In the genomic region with DNA sequence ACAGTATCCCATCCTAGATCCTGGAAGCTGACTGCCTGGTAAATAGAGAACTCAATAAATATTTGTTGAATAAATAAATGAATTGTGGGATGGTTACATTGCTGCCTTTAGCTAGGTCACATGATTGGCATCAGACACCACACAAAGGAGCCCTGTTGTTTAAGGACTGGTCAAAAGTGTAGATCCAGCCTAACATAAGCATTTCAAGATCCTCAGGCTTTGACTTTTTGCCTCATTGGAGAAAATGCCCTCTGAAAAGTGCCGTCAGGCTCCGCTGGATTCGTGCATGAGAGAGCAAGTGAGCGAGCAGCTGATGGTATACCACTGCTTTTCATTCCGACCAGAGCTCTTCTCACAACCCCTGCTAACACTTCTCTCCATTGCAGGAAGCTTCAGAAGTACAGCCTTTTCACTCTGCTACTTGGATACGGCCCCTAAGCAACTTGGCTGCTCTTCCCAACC, we compare ENCODE assay signal across 8 cellular contexts. TPM values are rescaled to one million over a fixed set of nuclear protein-coding genes. Genes with fewer than 3 reads are reported as not detected.
DNase-seq lines count a peak whose midpoint lies in the region; ATAC-seq and TF ChIP-seq lines count a peak whose summit lies in the region.

No MANE protein-coding gene starts in this region.

- H3K4me3 ChIP-seq in fibroblast of villous mesenchyme (ENCODE audit: low read depth, low read length) = no peak overlapping the region

- DNase-seq in C1 segment of cervical spinal cord (lab: John Stamatoyannopoulos, UW) = peak in 13 of 14 donors; percentile 3 to 71 (median 50)
- peak; percentile 45 to 67 for DNase-seq in SHP77 (lab: John Stamatoyannopoulos, UW)
- peak; percentile 28 for DNase-seq in fibroblast of villous mesenchyme (ENCODE audit: low read depth)
- DNase-seq in progenitor cell of endocrine pancreas (ENCODE audit: low spot score, unreplicated experiment) = no peak
- DNase-seq in OCI-M1 (lab: John Stamatoyannopoulos, UW) = no peak
- DNase-seq in NCI-H446 treated with DMSO at 0.1 percent for 48 hours (lab: John Stamatoyannopoulos, UW) = no peak

- peak overlapping the region; percentile 99 for H3K4me3 Mint-ChIP-seq in progenitor cell of endocrine pancreas (ENCODE audit: low read depth)

- H3K4me1 Mint-ChIP-seq in progenitor cell of endocrine pancreas (ENCODE audit: low read depth) = peaks cover 28% of the 10 kb centered on the region

- H3K27me3 Mint-ChIP-seq in progenitor cell of endocrine pancreas = no peaks in the 10 kb centered on the region

- peak; percentile 38 for ATAC-seq in GM21576 (IDR thresholded peaks at IDR 0.05; ENCODE audit: unreplicated experiment)
- ATAC-seq in GM21360 (IDR thresholded peaks at IDR 0.05; ENCODE audit: unreplicated experiment) = no peak

- TF ChIP-seq CTCF in fibroblast of villous mesenchyme (IDR thresholded peaks at IDR 0.05; ENCODE audit: insufficient read depth, low read depth, low read length) = no peak
- no peak for TF ChIP-seq CTCF in progenitor cell of endocrine pancreas (IDR thresholded peaks at IDR 0.05; ENCODE audit: unreplicated experiment)

- H3K36me3 Mint-ChIP-seq in progenitor cell of endocrine pancreas (ENCODE audit: insufficient read depth) = peaks cover under 1% of the 10 kb centered on the region

- peak overlapping the region; percentile 98 for H3K27ac Mint-ChIP-seq in progenitor cell of endocrine pancreas

- H3K9me3 Mint-ChIP-seq in progenitor cell of endocrine pancreas (ENCODE audit: low read depth) = no peaks in the 10 kb centered on the region

RNA-seq across cellular contexts. Expression of a gene that starts 1.3 kb away (rescaled TPM):
- total RNA-seq in fibroblast of villous mesenchyme (23.8 and 41.0 TPM in 2 replicates), progenitor cell of endocrine pancreas (70.3 and 76.1 TPM in 2 replicates)

RNA-seq across cellular contexts. Expression of a gene that starts 31.6 kb away (rescaled TPM):
- total RNA-seq in fibroblast of villous mesenchyme (0.64 and 1.3 TPM in 2 replicates), progenitor cell of endocrine pancreas (4.5 and 5.9 TPM in 2 replicates)

RNA-seq across cellular contexts. Expression of a gene that starts 55.5 kb away (rescaled TPM):
- total RNA-seq in fibroblast of villous mesenchyme (17.4 and 21.6 TPM in 2 replicates), progenitor cell of endocrine pancreas (27.1 and 34.5 TPM in 2 replicates)

Comparison
In these comparisons a context has a peak if more than half of its experiments do, and no peak if none do; other contexts are left out.
1. DNase-seq: peak in C1 segment of cervical spinal cord (13 of 14), SHP77 (2 of 2) and fibroblast of villous mesenchyme (single experiment); none in progenitor cell of endocrine pancreas (single experiment), OCI-M1 (single experiment) and NCI-H446 treated with DMSO at 0.1 percent for 48 hours (single experiment).